15 cellular contexts compared by ENCODE assay signal in genomic region chr16:10838611-10839270, GRCh38. TPM values are rescaled to one million over a fixed set of nuclear protein-coding genes. Genes with fewer than 3 reads are reported as not detected.
DNase-seq lines count a peak whose midpoint lies in the region; ATAC-seq and TF ChIP-seq lines count a peak whose summit lies in the region.
"Had no signal": no experiment of that assay in that cellular context is flagged by ENCODE, and none has a peak within 500 bp of the region (broad histone marks: within the 10 kb centered on the region; RNA-seq: fewer than 3 reads in every experiment).

No MANE protein-coding gene starts in this region.

- intact Hi-C loops in left cardiac atrium (cut with DNase I): loop anchor here (5.0 to 10.0 kb wide), 2 partner anchors 39 to 76 kb away; partner anchors contain the start of gene CIITA (in 1 of the 2)
- intact Hi-C loops in heart right ventricle (cut with DNase I): loop anchor here in 2 of 10 donors (2.0 to 5.0 kb wide), 2 partner anchors 30 to 79 kb away; no protein-coding TSS in a partner anchor
- intact Hi-C loops in body of pancreas (cut with DNase I): loop anchor here (10.0 kb wide), 1 partner anchor 76 kb away; no protein-coding TSS in a partner anchor

- H2BK120ac ChIP-seq in neuronal stem cell (ENCODE audit: low read depth, low read length): no peak overlapping the region

- no peak overlapping the region for H4K91ac ChIP-seq in neuronal stem cell (ENCODE audit: low read depth, low read length, poor library complexity)

- peak overlapping the region; percentile 96 for H2AK5ac ChIP-seq in neuronal stem cell (ENCODE audit: low read depth, low read length)

- TF ChIP-seq CTCF in heart right ventricle (IDR thresholded peaks at IDR 0.05): no peak
- no peak for TF ChIP-seq CTCF in body of pancreas (IDR thresholded peaks at IDR 0.05)

- no peak overlapping the region for H3K4me2 ChIP-seq in neuronal stem cell (ENCODE audit: insufficient read depth, low read length, poor library complexity, severe bottlenecking)

- H3K4me3 ChIP-seq in heart right ventricle: no peak overlapping the region
- H3K4me3 ChIP-seq in body of pancreas: no peak overlapping the region
- no peak overlapping the region for H3K4me3 ChIP-seq in neuronal stem cell (ENCODE audit: low read length in 2 of 2)

- no peak for DNase-seq in left cardiac atrium
- DNase-seq in heart right ventricle: no peak
- DNase-seq in body of pancreas: no peak
- DNase-seq in neuronal stem cell (ENCODE audit: low spot score): no peak
- DNase-seq in activated gamma-delta T cell (lab: John Stamatoyannopoulos, UW): no peak
- DNase-seq: ACHN; CD4-positive, alpha-beta memory T cell; DMS153; DMS79 treated with DMSO at 0.1 percent for 48 hours; EL had no signal

- H2BK5ac ChIP-seq in neuronal stem cell (ENCODE audit: low read length): no peak overlapping the region

- peaks cover 0 to 24% (median 9%) of the 10 kb centered on the region in 9 donors for H3K4me1 ChIP-seq in heart right ventricle
- peaks cover 21% of the 10 kb centered on the region for H3K4me1 ChIP-seq in body of pancreas
- peaks cover 0 to 2% of the 10 kb centered on the region in 2 donors for H3K4me1 ChIP-seq in neuronal stem cell (ENCODE audit: control insufficient read depth in 2 of 2, insufficient read depth in 1 of 2, low read depth in 1 of 2, low read length in 2 of 2)

- H3K23ac ChIP-seq in neuronal stem cell (ENCODE audit: low read depth, low read length, poor library complexity): no peak overlapping the region

- peak; percentile 47 to 83 for ATAC-seq in left cardiac atrium
- ATAC-seq in heart right ventricle: no peak
- ATAC-seq in body of pancreas: peak; percentile 53
- ATAC-seq in HG03097 (IDR thresholded peaks at IDR 0.05; ENCODE audit: low FRiP score, unreplicated experiment): no peak
- ATAC-seq in GM21825 (IDR thresholded peaks at IDR 0.05; ENCODE audit: unreplicated experiment): no peak
- ATAC-seq: HCT116 had no signal

- H3K14ac ChIP-seq in neuronal stem cell (ENCODE audit: low read length): no peak overlapping the region

- no peaks in the 10 kb centered on the region for H3K79me1 ChIP-seq in neuronal stem cell (ENCODE audit: low read depth, low read length)

- H2BK15ac ChIP-seq in neuronal stem cell (ENCODE audit: low read length): no peak overlapping the region

- H3K9me3 ChIP-seq in heart right ventricle (peaks cover 0 to 5% (median 0%) of the 10 kb centered on the region in 11 donors), body of pancreas (no peaks in the 10 kb centered on the region), neuronal stem cell (replicated peaks in 1 of 2; ENCODE audit: control insufficient read depth in 2 of 2, insufficient read depth in 1 of 2, low read depth in 1 of 2, low read length in 2 of 2) (no peaks in the 10 kb centered on the region)

- no peak overlapping the region for H3K4ac ChIP-seq in neuronal stem cell (ENCODE audit: low read length)

- H4K8ac ChIP-seq in neuronal stem cell (ENCODE audit: low read depth, low read length): no peak overlapping the region

- peak overlapping the region in 1 of 10 donors; percentile 1 for H3K27ac ChIP-seq in heart right ventricle
- H3K27ac ChIP-seq in body of pancreas: peak overlapping the region in 2 of 4 donors; percentile 3 to 28
- H3K27ac ChIP-seq in neuronal stem cell (replicated peaks; ENCODE audit: low read length): no peak overlapping the region

- 80 to 82% methylated on average over 10 of the region's 10 CpGs for WGBS in heart right ventricle, 2 donors
- 82 to 86% methylated on average over 8 to 10 of the region's 10 CpGs for WGBS in body of pancreas, 2 donors
- WGBS in neuronal stem cell (ENCODE audit: extremely low coverage in 2 of 2, insufficient read length in 2 of 2, insufficient replicate concordance in 1 of 2), 2 donors: no CpG with 5 or more reads among the region's 10 CpGs

- H3K18ac ChIP-seq in neuronal stem cell (ENCODE audit: low read length): peak overlapping the region; percentile 56

- no peaks in the 10 kb centered on the region for H3K36me3 ChIP-seq in heart right ventricle
- H3K36me3 ChIP-seq in body of pancreas (replicated peaks in 1 of 2; ENCODE audit: insufficient read depth in 1 of 2, low read depth in 2 of 2): no peaks in the 10 kb centered on the region
- no peaks in the 10 kb centered on the region for H3K36me3 ChIP-seq in neuronal stem cell (replicated peaks in 1 of 2; ENCODE audit: control insufficient read depth in 2 of 2, insufficient read depth in 2 of 2, low read length in 2 of 2)

- no peak for TF ChIP-seq POLR2A in body of pancreas (IDR thresholded peaks at IDR 0.05)

- H3K27me3 ChIP-seq in heart right ventricle (peaks cover 0 to 8% (median 0%) of the 10 kb centered on the region in 7 donors), body of pancreas (no peaks in the 10 kb centered on the region), neuronal stem cell (ENCODE audit: control insufficient read depth in 3 of 3, insufficient read depth in 3 of 3, low read depth in 1 of 3, low read length in 3 of 3) (peaks cover 0 to 32% (median 0%) of the 10 kb centered on the region in 3 experiments)

- H3K9ac ChIP-seq in neuronal stem cell (ENCODE audit: low read depth, low read length, poor library complexity): no peak overlapping the region

- H2BK12ac ChIP-seq in neuronal stem cell (ENCODE audit: low read length): no peak overlapping the region

- no peak overlapping the region for H2AFZ ChIP-seq in neuronal stem cell (ENCODE audit: low read length)

RNA-seq across cellular contexts. Expression of gene TVP23A, which starts 20.1 kb away (rescaled TPM):
- total RNA-seq in left cardiac atrium (1 to 10 TPM in 1 of 2 donors, under 1 TPM in 1; 0.80 to 1.3 TPM), heart right ventricle (under 1 TPM in 5 of 10 donors, not detected in 5; 0.13 to 0.44 (median 0.23) TPM), body of pancreas (not detected)
- under 1 TPM; 0.04 to 0.15 TPM for polyA plus RNA-seq in heart right ventricle
- 4.9 TPM for polyA plus RNA-seq in neuronal stem cell (2013, experiment 1 of 2)
- polyA plus RNA-seq in neuronal stem cell (2013, experiment 2 of 2): 5.0 TPM
- total RNA-seq: A172; CD4-positive, alpha-beta memory T cell; H4 had no signal

RNA-seq across cellular contexts. Expression of gene CIITA, which starts 38.3 kb away (rescaled TPM):
- total RNA-seq in left cardiac atrium: 1 to 10 TPM; 6.6 to 9.9 TPM
- total RNA-seq in heart right ventricle: 10 to 100 TPM in 3 of 10 donors, 1 to 10 TPM in 7; 5.1 to 50.8 (median 8.7) TPM
- polyA plus RNA-seq in heart right ventricle: 10 to 100 TPM in 1 of 2 donors, 1 to 10 TPM in 1; 2.1 to 25.3 TPM
- total RNA-seq in body of pancreas: 1 to 10 TPM; 6.5 to 6.6 TPM
- polyA plus RNA-seq in neuronal stem cell (2013, experiment 1 of 2): not detected
- not detected for polyA plus RNA-seq in neuronal stem cell (2013, experiment 2 of 2)

Comparison
In these comparisons a context has a peak if more than half of its experiments do, and no peak if none do; other contexts are left out.
1. ATAC-seq: peak in left cardiac atrium (2 of 2) and body of pancreas (single experiment); none in heart right ventricle (0 of 8), HG03097 (single experiment) and GM21825 (single experiment).